9 cellular contexts compared by ENCODE assay signal in the genomic region with DNA sequence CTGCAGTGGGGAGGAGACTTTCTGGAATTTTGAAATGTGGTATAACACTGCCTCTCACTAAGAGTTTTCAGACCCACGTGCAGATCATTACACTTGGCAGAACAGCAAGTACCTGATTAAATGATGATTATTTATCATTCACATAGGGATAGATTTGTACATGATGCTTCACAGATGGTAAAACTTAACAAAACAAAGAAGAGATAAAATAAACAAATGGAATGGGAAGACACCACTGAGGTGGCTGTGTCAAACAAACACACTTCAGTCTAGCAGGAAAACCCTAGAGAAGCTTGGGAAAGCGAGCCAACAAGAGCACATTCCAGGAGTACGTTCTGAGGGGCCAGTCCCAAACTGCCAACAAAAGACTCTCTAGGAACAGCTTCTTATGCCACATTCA. TPM values are rescaled to one million over a fixed set of nuclear protein-coding genes. Genes with fewer than 3 reads are reported as not detected.
A peak's percentile ranks its signal among the peaks of the same experiment; 100 is the strongest.
DNase-seq lines count a peak whose midpoint lies in the region; ATAC-seq, FAIRE-seq and TF ChIP-seq lines count a peak whose summit lies in the region.
"Had no signal": no experiment of that assay in that cellular context is flagged by ENCODE, and none has a peak within 500 bp of the region (broad histone marks: within the 10 kb centered on the region; RNA-seq: fewer than 3 reads in every experiment).

No MANE protein-coding gene starts in this region.

- no peak overlapping the region for H3K9ac ChIP-seq in KMS-11

- no peaks in the 10 kb centered on the region for H3K27me3 ChIP-seq in CD8-positive, alpha-beta T cell (ENCODE audit: insufficient read depth, low read length)
- H3K27me3 ChIP-seq in KMS-11 (ENCODE audit: insufficient read depth, low read depth): no peaks in the 10 kb centered on the region

- no peak overlapping the region for H3K27ac ChIP-seq in CD8-positive, alpha-beta T cell (ENCODE audit: low read depth, low read length)
- no peak overlapping the region for H3K27ac ChIP-seq in KMS-11

- peaks cover 58% of the 10 kb centered on the region for H3K36me3 Mint-ChIP-seq in CD8-positive, alpha-beta T cell
- peaks cover 37% of the 10 kb centered on the region for H3K36me3 Mint-ChIP-seq in MCF 10A (ENCODE audit: insufficient read depth, unreplicated experiment)
- H3K36me3 Mint-ChIP-seq in nephron (ENCODE audit: low read depth): peaks cover 25% of the 10 kb centered on the region

- no peak for FAIRE-seq in H54 (lab: Jason Lieb, UNC)
- FAIRE-seq: H1 had no signal

- no peaks in the 10 kb centered on the region for H4K20me1 ChIP-seq in KMS-11 (ENCODE audit: insufficient read depth)

- no peak for ATAC-seq in CD8-positive, alpha-beta T cell
- ATAC-seq in HG03196 (IDR thresholded peaks at IDR 0.05; ENCODE audit: unreplicated experiment): no peak
- no peak for ATAC-seq in HG03159 (IDR thresholded peaks at IDR 0.05; ENCODE audit: unreplicated experiment)

- BruUV-seq in MCF 10A (replicated peaks; lab: Mats Ljungman, UMichigan): no TSS peak

- no peak overlapping the region for H3K4me3 ChIP-seq in CD8-positive, alpha-beta T cell (ENCODE audit: low read depth, low read length)
- H3K4me3 ChIP-seq in KMS-11 (IDR thresholded peaks at IDR 0.05; ENCODE audit: insufficient read depth, low read depth, low read length): no peak overlapping the region

- H3K27me3 Mint-ChIP-seq in CD8-positive, alpha-beta T cell (ENCODE audit: low read depth): no peaks in the 10 kb centered on the region
- H3K27me3 Mint-ChIP-seq in MCF 10A (ENCODE audit: insufficient read depth, unreplicated experiment) (no peaks in the 10 kb centered on the region), nephron (ENCODE audit: low read depth) (peaks cover 6% of the 10 kb centered on the region)

- POLR2A ChIA-PET in CD8-positive, alpha-beta T cell (lab: Charles Lee): no interaction called here
- POLR2A ChIA-PET in MCF 10A (lab: Yijun Ruan, JAX): interaction anchor here (0.8 to 2.4 kb wide), 5 partner anchors 9 to 93 kb away, joined by 3 to 7 read pairs (median 3); no protein-coding TSS in a partner anchor

- peaks cover 28% of the 10 kb centered on the region for H3K4me1 ChIP-seq in CD8-positive, alpha-beta T cell (ENCODE audit: insufficient read depth, low read length)
- H3K4me1 ChIP-seq in KMS-11 (ENCODE audit: low read depth, poor library complexity, severe bottlenecking): peaks cover 19% of the 10 kb centered on the region

- CTCF ChIA-PET in CD8-positive, alpha-beta T cell (lab: Charles Lee): interaction anchor here (1.1 kb wide), 1 partner anchor 10 kb away, joined by 3 read pairs; no protein-coding TSS in a partner anchor
- CTCF ChIA-PET in MCF 10A (lab: Yijun Ruan, JAX): interaction anchor here (0.6 kb wide), 1 partner anchor 57 kb away, joined by 5 read pairs; no protein-coding TSS in a partner anchor

- no peaks in the 10 kb centered on the region for H3K9me3 ChIP-seq in CD8-positive, alpha-beta T cell (ENCODE audit: low read length)

- peak overlapping the region; percentile 98; the same call in 1 of the 2 replicates for H3K4me2 ChIP-seq in KMS-11

- peak overlapping the region; percentile 97 for H3K4me3 Mint-ChIP-seq in CD8-positive, alpha-beta T cell
- H3K4me3 Mint-ChIP-seq in MCF 10A (ENCODE audit: unreplicated experiment): peak overlapping the region; percentile 97
- peak overlapping the region; percentile 96 to 99 (median 97) for H3K4me3 Mint-ChIP-seq in nephron

- H2AFZ ChIP-seq in KMS-11 (ENCODE audit: low read depth): no peak overlapping the region

- H3K79me2 ChIP-seq in KMS-11 (ENCODE audit: insufficient read depth, low read depth): peaks cover 28% of the 10 kb centered on the region; the same call in 1 of the 2 replicates

- H3K9me3 Mint-ChIP-seq in CD8-positive, alpha-beta T cell: no peaks in the 10 kb centered on the region
- H3K9me3 Mint-ChIP-seq in MCF 10A (ENCODE audit: unreplicated experiment) (no peaks in the 10 kb centered on the region), nephron (no peaks in the 10 kb centered on the region)

- peaks cover 63% of the 10 kb centered on the region for H3K4me1 Mint-ChIP-seq in CD8-positive, alpha-beta T cell (ENCODE audit: low read depth)
- H3K4me1 Mint-ChIP-seq in MCF 10A (ENCODE audit: insufficient read depth, unreplicated experiment) (peaks cover 26% of the 10 kb centered on the region), nephron (peaks cover 48% of the 10 kb centered on the region)

- TF ChIP-seq POLR2A in H54 (IDR thresholded peaks at IDR 0.05; ENCODE audit: low read depth, low read length): no peak

- intact Hi-C loops in CD8-positive, alpha-beta T cell (cut with DNase I, micrococcal nuclease): loop anchor here (2.0 to 10.0 kb wide), 4 partner anchors 84 to 953 kb away; a partner anchor contains a TSS
- intact Hi-C loops in MCF 10A (cut with micrococcal nuclease): loop anchor here (10.0 kb wide), 1 partner anchor 87 kb away; a partner anchor contains a TSS

- peaks cover 13% of the 10 kb centered on the region for H3K36me3 ChIP-seq in CD8-positive, alpha-beta T cell (ENCODE audit: insufficient read depth, low read length)
- H3K36me3 ChIP-seq in KMS-11 (ENCODE audit: insufficient read depth): peaks cover 7% of the 10 kb centered on the region; the same call in 1 of the 2 replicates

- no peak for DNase-seq in CD8-positive, alpha-beta T cell
- DNase-seq in MCF 10A (ENCODE audit: unreplicated experiment) (no peak), NCI-H1436 treated with DMSO at 0.1 percent for 48 hours (lab: John Stamatoyannopoulos, UW) (no peak), H54 (ENCODE audit: insufficient read length, low spot score) (no peak)

- H3K27ac Mint-ChIP-seq in CD8-positive, alpha-beta T cell: no peak overlapping the region
- peak overlapping the region; percentile 90 for H3K27ac Mint-ChIP-seq in MCF 10A (ENCODE audit: low read depth, unreplicated experiment)
- peak overlapping the region; percentile 71 to 94 (median 92) for H3K27ac Mint-ChIP-seq in nephron

- no peak for TF ChIP-seq CTCF in CD8-positive, alpha-beta T cell (IDR thresholded peaks at IDR 0.05)
- TF ChIP-seq CTCF in KMS-11 (conservative IDR thresholded peaks at IDR 0.05; ENCODE audit: low read depth, low read length): no peak
- no peak for TF ChIP-seq CTCF in MCF 10A (IDR thresholded peaks at IDR 0.05; ENCODE audit: unreplicated experiment)
- TF ChIP-seq CTCF in nephron (IDR thresholded peaks at IDR 0.05; ENCODE audit: unreplicated experiment in 3 of 3): no peak

RNA-seq across cellular contexts. Expression of a gene that starts 1.8 kb away (rescaled TPM):
- total RNA-seq in CD8-positive, alpha-beta T cell: 10 to 100 TPM; 17.8 to 18.6 TPM
- total RNA-seq in MCF 10A (2022): 34.3 and 41.9 TPM in 2 replicates
